Comparison of ENCODE assay signal across 8 cellular contexts in genomic region chr7:76303829-76304505, GRCh38. TPM values are rescaled to one million over a fixed set of nuclear protein-coding genes. Genes with fewer than 3 reads are reported as not detected.
A peak's percentile ranks its signal among the peaks of the same experiment; 100 is the strongest.
DNase-seq lines count a peak whose midpoint lies in the region; ATAC-seq and TF ChIP-seq lines count a peak whose summit lies in the region.

No MANE protein-coding gene starts in this region.

- H3K9me3 Mint-ChIP-seq in HFFc6 = no peaks in the 10 kb centered on the region
- H3K9me3 Mint-ChIP-seq in activated naive CD8-positive, alpha-beta T cell treated with anti-CD3 and anti-CD28 coated beads, Interleukin-2, amount 10 ng/mL, durations not matched to agents 7 days and 5 days = no peaks in the 10 kb centered on the region

- H3K36me3 ChIP-seq in ACC112 (ENCODE audit: insufficient read depth, low read length) = peaks cover 7% of the 10 kb centered on the region; the same call in 1 of the 2 replicates

- DNase-seq in HFFc6 (peak; percentile 21), kidney tubule cell (ENCODE audit: low spot score) (peak; percentile 76), substantia nigra (lab: John Stamatoyannopoulos, UW) (peak in 13 of 49 donors; percentile 14 to 62 (median 52)), GM10266 (ENCODE audit: extremely low spot score) (no peak), GM10248 (ENCODE audit: extremely low spot score) (no peak), COLO829 (ENCODE audit: low spot score) (no peak)
- DNase-seq in activated naive CD8-positive, alpha-beta T cell treated with anti-CD3 and anti-CD28 coated beads, Interleukin-2, amount 10 ng/mL, durations not matched to agents 7 days and 5 days = peak; percentile 43

- peak overlapping the region; percentile 75 for H3K27ac Mint-ChIP-seq in HFFc6
- H3K27ac Mint-ChIP-seq in activated naive CD8-positive, alpha-beta T cell treated with anti-CD3 and anti-CD28 coated beads, Interleukin-2, amount 10 ng/mL, durations not matched to agents 7 days and 5 days = peak overlapping the region; percentile 88

- H3K4me1 ChIP-seq in ACC112 (ENCODE audit: control insufficient read depth, insufficient read depth, low read length, unreplicated experiment) = peaks cover 16% of the 10 kb centered on the region

- peak overlapping the region; percentile 91 for H3K4me3 Mint-ChIP-seq in HFFc6
- H3K4me3 Mint-ChIP-seq in activated naive CD8-positive, alpha-beta T cell treated with anti-CD3 and anti-CD28 coated beads, Interleukin-2, amount 10 ng/mL, durations not matched to agents 7 days and 5 days = peak overlapping the region; percentile 93

- no peak for TF ChIP-seq CTCF in HFFc6 (IDR thresholded peaks at IDR 0.05)
- TF ChIP-seq CTCF in GM10266 (IDR thresholded peaks at IDR 0.05; ENCODE audit: control insufficient read depth, insufficient read depth, low read depth, missing control alignments) = no peak
- no peak for TF ChIP-seq CTCF in GM10248 (IDR thresholded peaks at IDR 0.05; ENCODE audit: control extremely low read depth, extremely low read depth, low read depth, missing control alignments)

- H3K4me1 Mint-ChIP-seq in HFFc6 (ENCODE audit: low read depth) = peaks cover 33% of the 10 kb centered on the region
- H3K4me1 Mint-ChIP-seq in activated naive CD8-positive, alpha-beta T cell treated with anti-CD3 and anti-CD28 coated beads, Interleukin-2, amount 10 ng/mL, durations not matched to agents 7 days and 5 days = peaks cover 14% of the 10 kb centered on the region

- peaks cover 9% of the 10 kb centered on the region for H3K27me3 Mint-ChIP-seq in HFFc6 (ENCODE audit: insufficient read depth)
- peaks cover 18% of the 10 kb centered on the region for H3K27me3 Mint-ChIP-seq in activated naive CD8-positive, alpha-beta T cell treated with anti-CD3 and anti-CD28 coated beads, Interleukin-2, amount 10 ng/mL, durations not matched to agents 7 days and 5 days

- no peak overlapping the region for H2AFZ ChIP-seq in ACC112 (ENCODE audit: low read length, unreplicated experiment)

- H3K79me2 ChIP-seq in ACC112 (ENCODE audit: control insufficient read depth, insufficient read depth, low read length, unreplicated experiment) = peaks cover 19% of the 10 kb centered on the region

- no peaks in the 10 kb centered on the region for H3K27me3 ChIP-seq in ACC112 (ENCODE audit: insufficient read depth, low read length)

- peak overlapping the region; percentile 81 for H3K4me3 ChIP-seq in ACC112 (ENCODE audit: low read depth, low read length)

- peak; percentile 14 for ATAC-seq in activated naive CD8-positive, alpha-beta T cell treated with anti-CD3 and anti-CD28 coated beads, Interleukin-2, amount 10 ng/mL, durations not matched to agents 7 days and 5 days (ENCODE audit: low read depth)

- CTCF ChIA-PET in GM10248 (lab: Yijun Ruan, JAX) = interaction anchor here (2.4 to 17.2 kb wide), 5 partner anchors 10 to 29 kb away, joined by 7 to 339 read pairs (median 26); no protein-coding TSS in a partner anchor

- peaks cover 18% of the 10 kb centered on the region for H3K36me3 Mint-ChIP-seq in HFFc6 (ENCODE audit: low read depth)
- H3K36me3 Mint-ChIP-seq in activated naive CD8-positive, alpha-beta T cell treated with anti-CD3 and anti-CD28 coated beads, Interleukin-2, amount 10 ng/mL, durations not matched to agents 7 days and 5 days = peaks cover 2% of the 10 kb centered on the region

- H3K27ac ChIP-seq in ACC112 (ENCODE audit: low read depth, low read length) = peak overlapping the region; percentile 35
- peak overlapping the region; percentile 91 for H3K27ac ChIP-seq in substantia nigra (ENCODE audit: low read depth, low read length, poor library complexity, severe bottlenecking)

- POLR2A ChIA-PET in activated naive CD8-positive, alpha-beta T cell treated with anti-CD3 and anti-CD28 coated beads, Interleukin-2, amount 10 ng/mL, durations not matched to agents 7 days and 5 days (lab: Charles Lee) = interaction anchor here (0.7 to 3.1 kb wide), 3 partner anchors 12 to 61 kb away, joined by 3 to 11 read pairs (median 3); no protein-coding TSS in a partner anchor
- POLR2A ChIA-PET in GM10248 (lab: Yijun Ruan, JAX) = interaction anchor here (0.6 to 1.7 kb wide), 7 partner anchors 11 to 71 kb away, joined by 3 to 9 read pairs (median 5); partner anchors contain the start of gene YWHAG

RNA-seq across cellular contexts. Expression of gene HSPB1, which starts 1.5 kb away (rescaled TPM):
- 1,000 to 10,000 TPM; 1,016 to 1,211 (median 1,126) TPM for total RNA-seq in HFFc6 (2021; fragmentation: NEBNext Ultra II Directional; extraction: Animal tissue kit (Norgen Biotek cat#: 25700))
- total RNA-seq in activated naive CD8-positive, alpha-beta T cell treated with anti-CD3 and anti-CD28 coated beads, Interleukin-2, amount 10 ng/mL, durations not matched to agents 7 days and 5 days = 10 to 100 TPM; 43.3 to 47.9 TPM

RNA-seq across cellular contexts. Expression of gene YWHAG, which starts 54.8 kb away (rescaled TPM):
- 100 to 1,000 TPM; 171 to 210 (median 180) TPM for total RNA-seq in HFFc6 (2021; fragmentation: NEBNext Ultra II Directional; extraction: Animal tissue kit (Norgen Biotek cat#: 25700))
- total RNA-seq in activated naive CD8-positive, alpha-beta T cell treated with anti-CD3 and anti-CD28 coated beads, Interleukin-2, amount 10 ng/mL, durations not matched to agents 7 days and 5 days = 10 to 100 TPM; 62.7 to 66.5 TPM

Comparison
In these comparisons a context has a peak if more than half of its experiments do, and no peak if none do; other contexts are left out.
1. DNase-seq: peak in HFFc6 (single experiment), activated naive CD8-positive, alpha-beta T cell treated with anti-CD3 and anti-CD28 coated beads, Interleukin-2, amount 10 ng/mL, durations not matched to agents 7 days and 5 days (single experiment) and kidney tubule cell (single experiment); none in GM10266 (single experiment), GM10248 (single experiment) and COLO829 (single experiment).
2. RNA of gene HSPB1, which starts 1.5 kb away (total RNA-seq): 1,016 to 1,211 TPM in HFFc6; 43.3 to 47.9 TPM in activated naive CD8-positive, alpha-beta T cell treated with anti-CD3 and anti-CD28 coated beads, Interleukin-2, amount 10 ng/mL, durations not matched to agents 7 days and 5 days; every median in the first group is over 10 times any median in the second.